9 cellular contexts compared by ENCODE assay signal in genomic region chr2:149598014-149598395, GRCh38. TPM values are rescaled to one million over a fixed set of nuclear protein-coding genes. Genes with fewer than 3 reads are reported as not detected.
DNase-seq lines count a peak whose midpoint lies in the region; ATAC-seq and TF ChIP-seq lines count a peak whose summit lies in the region.
"Had no signal": no experiment of that assay in that cellular context is flagged by ENCODE, and none has a peak within 500 bp of the region (broad histone marks: within the 10 kb centered on the region; RNA-seq: fewer than 3 reads in every experiment).

No MANE protein-coding gene starts in this region.

- ATAC-seq in GM19023 (IDR thresholded peaks at IDR 0.05; ENCODE audit: unreplicated experiment) (peak; percentile 22), HG03457 (IDR thresholded peaks at IDR 0.05; ENCODE audit: unreplicated experiment) (peak; percentile 5), GM18505 (IDR thresholded peaks at IDR 0.05; ENCODE audit: unreplicated experiment) (no peak), HG03175 (IDR thresholded peaks at IDR 0.05; ENCODE audit: unreplicated experiment) (no peak)

- H3K4me1 Mint-ChIP-seq in osteocyte (ENCODE audit: unreplicated experiment), result peaks cover 29% of the 10 kb centered on the region

- DNase-seq in coronary artery (ENCODE audit: low spot score), result no peak
- no peak for DNase-seq in osteocyte (ENCODE audit: extremely low spot score, unreplicated experiment)
- no peak for DNase-seq in SIG-M5 treated with dmso at 0.1 percent for 504 hours (lab: John Stamatoyannopoulos, UW; ENCODE audit: unreplicated experiment)
- DNase-seq in glomerular visceral epithelial cell (ENCODE audit: extremely low spot score), result no peak

- no peak for TF ChIP-seq POLR2A in GM18505 (IDR thresholded peaks at IDR 0.05; ENCODE audit: borderline replicate concordance, extremely low read depth, insufficient read depth, insufficient read length)

- H3K36me3 Mint-ChIP-seq in osteocyte (ENCODE audit: unreplicated experiment), result peaks cover 16% of the 10 kb centered on the region

- H3K4me3 ChIP-seq in coronary artery, result peak overlapping the region; percentile 54

- H3K27ac ChIP-seq in coronary artery, result no peak overlapping the region

- TF ChIP-seq CTCF in coronary artery (IDR thresholded peaks at IDR 0.05), result no peak
- no peak for TF ChIP-seq CTCF in osteocyte (IDR thresholded peaks at IDR 0.05)

- H3K27ac Mint-ChIP-seq in osteocyte (ENCODE audit: unreplicated experiment), result peak overlapping the region; percentile 56
- H3K27ac Mint-ChIP-seq: endodermal cell had no signal

- H3K4me3 Mint-ChIP-seq in osteocyte (ENCODE audit: unreplicated experiment), result peak overlapping the region; percentile 50
- H3K4me3 Mint-ChIP-seq: endodermal cell had no signal

- no peaks in the 10 kb centered on the region for H3K27me3 Mint-ChIP-seq in osteocyte (ENCODE audit: unreplicated experiment)

- H3K9me3 Mint-ChIP-seq in osteocyte (ENCODE audit: unreplicated experiment), result peaks cover 22% of the 10 kb centered on the region

RNA-seq across cellular contexts. Expression of gene MMADHC, which starts 10.4 kb away (rescaled TPM):
- 96.6 and 97.9 TPM in 2 replicates for total RNA-seq in osteocyte

Comparison
In these comparisons a context has a peak if more than half of its experiments do, and no peak if none do; other contexts are left out.
1. ATAC-seq: peak in GM19023 (single experiment) and HG03457 (single experiment); none in GM18505 (single experiment) and HG03175 (single experiment).